Comparison of ENCODE assay signal across 22 cellular contexts in genomic region chr4:163042306-163042705, GRCh38.
DNase-seq lines count a peak whose midpoint lies in the region; ATAC-seq and TF ChIP-seq lines count a peak whose summit lies in the region.
"Had no signal": no experiment of that assay in that cellular context is flagged by ENCODE, and none has a peak within 500 bp of the region (broad histone marks: within the 10 kb centered on the region; RNA-seq: fewer than 3 reads in every experiment).

No MANE protein-coding gene starts in this region.

- H3K9me3 Mint-ChIP-seq in GM23338 = peaks cover 5% of the 10 kb centered on the region; the same call in 2 of the 3 replicates
- H3K9me3 Mint-ChIP-seq: neural progenitor cell had no signal

- H3K27ac ChIP-seq in right lobe of liver = no peak overlapping the region
- no peak overlapping the region for H3K27ac ChIP-seq in GM23338 (ENCODE audit: low read depth)
- H3K27ac ChIP-seq: A549, BLaER1, brain microvascular endothelial cell, left ventricle myocardium inferior, neural progenitor cell, uterus had no signal

- H3K9me2 ChIP-seq in GM23338 (ENCODE audit: insufficient read depth) = no peaks in the 10 kb centered on the region

- no peaks in the 10 kb centered on the region for H3K27me3 Mint-ChIP-seq in GM23338 (ENCODE audit: insufficient read depth, low read depth, poor library complexity)

- H3K9me3 ChIP-seq in right lobe of liver = no peaks in the 10 kb centered on the region
- H3K9me3 ChIP-seq: A549, BLaER1, uterus had no signal

- intact Hi-C loops in right lobe of liver (cut with DNase I) = no loop called here

- H3K4me2 ChIP-seq in GM23338 = no peak overlapping the region
- H3K4me2 ChIP-seq: A549, BLaER1, neural progenitor cell had no signal

- peaks cover 0 to 3% of the 10 kb centered on the region in 2 donors for H3K27me3 ChIP-seq in right lobe of liver
- no peaks in the 10 kb centered on the region for H3K27me3 ChIP-seq in GM23338 (ENCODE audit: insufficient read depth)
- H3K27me3 ChIP-seq: BLaER1, brain microvascular endothelial cell, neural progenitor cell, uterus had no signal

- WGBS in right lobe of liver (ENCODE audit: insufficient coverage, low coverage, low lambda C conversion rate, missing lambda C conversion rate) = 76% methylated on average over 3 of the region's 3 CpGs

- H3K4me1 ChIP-seq in right lobe of liver = no peaks in the 10 kb centered on the region
- no peaks in the 10 kb centered on the region for H3K4me1 ChIP-seq in GM23338 (ENCODE audit: insufficient read depth)
- H3K4me1 ChIP-seq: A549, BLaER1, left ventricle myocardium inferior, neural progenitor cell, uterus had no signal

- H2AFZ ChIP-seq in GM23338 = no peak overlapping the region
- H2AFZ ChIP-seq: neural progenitor cell had no signal

- H3K4me3 ChIP-seq in right lobe of liver = no peak overlapping the region
- H3K4me3 ChIP-seq in GM23338 = no peak overlapping the region
- H3K4me3 ChIP-seq: A549, BLaER1, left ventricle myocardium inferior, neural progenitor cell, uterus had no signal

- peak; percentile 71 for ATAC-seq in GM18508 (IDR thresholded peaks at IDR 0.05; ENCODE audit: insufficient read depth, unreplicated experiment)
- ATAC-seq in GM19452 (IDR thresholded peaks at IDR 0.05; ENCODE audit: unreplicated experiment) = peak; percentile 77
- ATAC-seq in HG02759 (IDR thresholded peaks at IDR 0.05; ENCODE audit: unreplicated experiment) = peak; percentile 63
- ATAC-seq in HG03196 (IDR thresholded peaks at IDR 0.05; ENCODE audit: unreplicated experiment) = peak; percentile 67
- ATAC-seq in right lobe of liver = no peak
- no peak for ATAC-seq in GM23338
- ATAC-seq: A549 had no signal

- H3K36me3 ChIP-seq in right lobe of liver (no peaks in the 10 kb centered on the region), GM23338 (ENCODE audit: insufficient read depth) (no peaks in the 10 kb centered on the region)
- H3K36me3 ChIP-seq: BLaER1, brain microvascular endothelial cell, left ventricle myocardium inferior, neural progenitor cell, uterus had no signal

- H3K4me1 Mint-ChIP-seq in GM23338 = peaks cover 3% of the 10 kb centered on the region; the same call in 2 of the 3 replicates
- H3K4me1 Mint-ChIP-seq: neural progenitor cell had no signal

- TF ChIP-seq CTCF in right lobe of liver (IDR thresholded peaks at IDR 0.05) = no peak
- TF ChIP-seq CTCF in GM23338 (conservative IDR thresholded peaks at IDR 0.05; ENCODE audit: low read depth in 2 of 2) = no peak

- H4K20me1 ChIP-seq in GM23338 (replicated peaks; ENCODE audit: insufficient read depth) = no peaks in the 10 kb centered on the region
- H4K20me1 ChIP-seq: BLaER1 had no signal

- no peak overlapping the region for H3K27ac Mint-ChIP-seq in GM23338
- H3K27ac Mint-ChIP-seq: neural progenitor cell had no signal

- H3K36me3 Mint-ChIP-seq in GM23338 (ENCODE audit: low read depth) = no peaks in the 10 kb centered on the region; the same call in 2 of the 3 replicates
- H3K36me3 Mint-ChIP-seq: neural progenitor cell had no signal

- no peaks in the 10 kb centered on the region for H3K79me2 ChIP-seq in GM23338 (replicated peaks; ENCODE audit: insufficient read depth)

- no peak for TF ChIP-seq POLR2A in right lobe of liver (IDR thresholded peaks at IDR 0.05)

- no peak overlapping the region for H3K4me3 Mint-ChIP-seq in GM23338
- H3K4me3 Mint-ChIP-seq: neural progenitor cell had no signal

- no peaks in the 10 kb centered on the region for H3F3A ChIP-seq in GM23338 (replicated peaks; ENCODE audit: low read depth)

- DNase-seq in H4 (ENCODE audit: low spot score) (no peak), NAMALWA (ENCODE audit: low spot score) (no peak), right lobe of liver (no peak), GM23338 (ENCODE audit: low spot score) (no peak)
- DNase-seq: activated CD4-positive, alpha-beta T cell treated with anti-CD3 and anti-CD28 coated beads for 4 hours; brain microvascular endothelial cell; Calu3; Kasumi-1; left ventricle myocardium inferior; NCI-H1092 treated with DMSO at 0.1 percent for 48 hours; NCI-H2081; NCI-H524; stimulated activated CD4-positive, alpha-beta T cell treated with anti-CD3 and anti-CD28 coated beads, Interleukin-12 subunit alpha, Interleukin-12 subunit beta, amount 100 ng/mL, for 4 hours; substantia nigra; uterus had no signal

TF ChIP-seq in GM23338, 12 proteins besides CTCF, POLR2A, EP300 and RAD21 (continues in another document):
- TF ChIP-seq ZNF331 (CRISPR knock-in tag; IDR thresholded peaks at IDR 0.05; ENCODE audit: low read depth) (no peak), EZH2phosphoT487 (IDR thresholded peaks at IDR 0.05; ENCODE audit: unreplicated experiment) (no peak), ZNF462 (CRISPR knock-in tag; IDR thresholded peaks at IDR 0.05) (no peak), STAT1 (IDR thresholded peaks at IDR 0.05; ENCODE audit: unreplicated experiment) (no peak), CREB1 (CRISPR knock-in tag; IDR thresholded peaks at IDR 0.05; ENCODE audit: low read depth) (no peak), EZH2 (IDR thresholded peaks at IDR 0.05; ENCODE audit: low read depth, unreplicated experiment) (no peak), ETS1 (IDR thresholded peaks at IDR 0.05) (no peak), POLR2AphosphoS5 (IDR thresholded peaks at IDR 0.05; ENCODE audit: low read depth) (no peak), ZNF114 (CRISPR knock-in tag; IDR thresholded peaks at IDR 0.05) (no peak), NANOG (IDR thresholded peaks at IDR 0.05; ENCODE audit: borderline replicate concordance) (no peak), JUNB (IDR thresholded peaks at IDR 0.05; ENCODE audit: unreplicated experiment) (no peak)

Comparison
In these comparisons a context has a peak if more than half of its experiments do, and no peak if none do; other contexts are left out.
1. ATAC-seq: peak in GM18508 (single experiment), GM19452 (single experiment), HG02759 (single experiment) and HG03196 (single experiment); none in right lobe of liver (0 of 4) and GM23338 (single experiment).